ENCODE assay signal across 8 cellular contexts in genomic region chr1:119549719-119550141, GRCh38. TPM values are rescaled to one million over a fixed set of nuclear protein-coding genes. Genes with fewer than 3 reads are reported as not detected.
A peak's percentile ranks its signal among the peaks of the same experiment; 100 is the strongest.
DNase-seq lines count a peak whose midpoint lies in the region; ATAC-seq and TF ChIP-seq lines count a peak whose summit lies in the region.

No MANE protein-coding gene starts in this region.

- H3K27ac ChIP-seq in neutrophil, result no peak overlapping the region

- no peaks in the 10 kb centered on the region for H3K36me3 ChIP-seq in neutrophil

- no peaks in the 10 kb centered on the region for H3K9me3 ChIP-seq in neutrophil

- H3K4me1 ChIP-seq in neutrophil (ENCODE audit: control insufficient read depth in 1 of 2, insufficient read depth in 1 of 2, low read depth in 1 of 2, low read length in 1 of 2), result no peaks in the 10 kb centered on the region

- in situ Hi-C loops in G401 (cut with HindIII; ENCODE audit: low sequenced_read_pairs), result no loop called here

- no peaks in the 10 kb centered on the region for H3K27me3 ChIP-seq in neutrophil

- H3K4me3 ChIP-seq in neutrophil (ENCODE audit: low read depth in 1 of 2, low read length in 1 of 2), result no peak overlapping the region

- DNase-seq in G401 (ENCODE audit: low spot score), result peak; percentile 50
- peak; percentile 63 for DNase-seq in H4 (ENCODE audit: low spot score)
- DNase-seq in NCI-H1105 (lab: John Stamatoyannopoulos, UW), result peak; percentile 65
- DNase-seq in SKM-1 (lab: John Stamatoyannopoulos, UW; ENCODE audit: unreplicated experiment), result peak; percentile 78
- peak; percentile 65 for DNase-seq in fibroblast of peridontal ligament (ENCODE audit: extremely low read depth)
- no peak for DNase-seq in cerebellum (ENCODE audit: low spot score)

- peak; percentile 59 for TF ChIP-seq CTCF in neutrophil (IDR thresholded peaks at IDR 0.05)

- ATAC-seq in HG03460 (IDR thresholded peaks at IDR 0.05; ENCODE audit: unreplicated experiment), result no peak

RNA-seq across cellular contexts. Expression of gene HSD3B1, which starts 42.7 kb away (rescaled TPM):
- total RNA-seq in G401 (2014; rRNA removed; shearing (Covaris generic)), result not detected in 2 replicates
- not detected in 2 replicates for total RNA-seq in H4 (2014; rRNA removed; shearing (Covaris generic))
- total RNA-seq in cerebellum, result not detected
